In the genomic region with DNA sequence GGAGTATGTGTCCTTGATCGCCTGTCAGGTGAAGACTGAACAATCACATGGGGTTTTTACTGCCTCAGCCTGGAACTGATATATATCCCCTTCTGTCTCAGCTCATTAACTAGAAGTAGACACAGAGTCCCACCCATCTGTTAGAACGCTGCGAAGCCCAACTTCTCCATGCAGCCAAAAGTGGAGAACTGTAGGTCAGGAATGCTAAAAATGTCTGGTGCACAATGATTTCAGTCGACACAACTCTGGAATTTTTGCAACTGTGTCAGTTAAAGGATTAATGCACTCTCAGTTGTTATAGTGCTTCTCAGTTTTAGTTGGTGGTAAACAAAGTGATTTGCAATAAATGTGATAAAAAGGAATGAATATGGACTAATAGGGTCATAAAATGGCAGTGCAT, we compare ENCODE assay signal across 19 cellular contexts.
DNase-seq lines count a peak whose midpoint lies in the region; ATAC-seq and TF ChIP-seq lines count a peak whose summit lies in the region.
"Had no signal": no experiment of that assay in that cellular context is flagged by ENCODE, and none has a peak within 500 bp of the region (broad histone marks: within the 10 kb centered on the region; RNA-seq: fewer than 3 reads in every experiment).

No MANE protein-coding gene starts in this region.

- H3K9me3 Mint-ChIP-seq in activated CD4-positive, alpha-beta T cell treated with anti-CD3 and anti-CD28 coated beads for 36 hours (ENCODE audit: low read depth) = peaks cover 4% of the 10 kb centered on the region
- no peaks in the 10 kb centered on the region for H3K9me3 Mint-ChIP-seq in activated T-helper 17 cell treated with anti-CD3 and anti-CD28 coated beads, Interleukin-2, amount 50 U/mL, for 72 hours
- H3K9me3 Mint-ChIP-seq: activated B cell treated with CpG ODN at 0.5 μM for 24 hours, naive B cell had no signal

- no peaks in the 10 kb centered on the region for H3K27me3 Mint-ChIP-seq in activated CD4-positive, alpha-beta T cell treated with anti-CD3 and anti-CD28 coated beads for 36 hours
- H3K27me3 Mint-ChIP-seq in activated T-helper 17 cell treated with anti-CD3 and anti-CD28 coated beads, Interleukin-2, amount 50 U/mL, for 72 hours = no peaks in the 10 kb centered on the region
- H3K27me3 Mint-ChIP-seq: activated B cell treated with CpG ODN at 0.5 μM for 24 hours; activated naive CD8-positive, alpha-beta T cell; naive B cell had no signal

- peak overlapping the region; percentile 5 for H3K27ac Mint-ChIP-seq in activated CD4-positive, alpha-beta T cell treated with anti-CD3 and anti-CD28 coated beads for 36 hours
- no peak overlapping the region for H3K27ac Mint-ChIP-seq in activated T-helper 17 cell treated with anti-CD3 and anti-CD28 coated beads, Interleukin-2, amount 50 U/mL, for 72 hours
- H3K27ac Mint-ChIP-seq: activated B cell treated with CpG ODN at 0.5 μM for 24 hours; activated naive CD8-positive, alpha-beta T cell; naive B cell had no signal

- DNase-seq in activated CD4-positive, alpha-beta T cell treated with anti-CD3 and anti-CD28 coated beads for 36 hours = no peak
- no peak for DNase-seq in activated CD4-positive, alpha-beta T cell treated with anti-CD3 and anti-CD28 coated beads, Interleukin-2, amount 50 U/mL, for 48 hours
- peak; percentile 47 for DNase-seq in fibroblast of villous mesenchyme (ENCODE audit: low read depth)
- peak; percentile 92 for DNase-seq in retinal pigment epithelial cell (ENCODE audit: low read depth)
- no peak for DNase-seq in hepatic stellate cell (ENCODE audit: low spot score)
- DNase-seq: activated B cell treated with CpG ODN at 0.5 μM for 24 hours, cerebellar nuclear complex, heart left ventricle, left cardiac atrium, naive B cell, NCI-H187, NCI-H526, Peyer's patch, substantia nigra had no signal

- H3K4me3 ChIP-seq in fibroblast of villous mesenchyme (ENCODE audit: low read depth, low read length) (no peak overlapping the region), retinal pigment epithelial cell (ENCODE audit: low read length) (no peak overlapping the region)
- H3K4me3 ChIP-seq: A549, heart left ventricle, Peyer's patch had no signal

- H3K36me3 Mint-ChIP-seq in activated CD4-positive, alpha-beta T cell treated with anti-CD3 and anti-CD28 coated beads for 36 hours (ENCODE audit: low read depth) = peaks cover 15% of the 10 kb centered on the region
- no peaks in the 10 kb centered on the region for H3K36me3 Mint-ChIP-seq in activated T-helper 17 cell treated with anti-CD3 and anti-CD28 coated beads, Interleukin-2, amount 50 U/mL, for 72 hours (ENCODE audit: low read depth)
- H3K36me3 Mint-ChIP-seq: naive B cell had no signal

- no peak overlapping the region for H3K4me3 Mint-ChIP-seq in activated CD4-positive, alpha-beta T cell treated with anti-CD3 and anti-CD28 coated beads for 36 hours
- peak overlapping the region; percentile 83 for H3K4me3 Mint-ChIP-seq in activated T-helper 17 cell treated with anti-CD3 and anti-CD28 coated beads, Interleukin-2, amount 50 U/mL, for 72 hours
- H3K4me3 Mint-ChIP-seq: activated B cell treated with CpG ODN at 0.5 μM for 24 hours; activated naive CD8-positive, alpha-beta T cell; naive B cell had no signal

- CTCF ChIA-PET in activated CD4-positive, alpha-beta T cell treated with anti-CD3 and anti-CD28 coated beads for 36 hours (lab: Charles Lee) = no interaction called here

- POLR2A ChIA-PET in activated CD4-positive, alpha-beta T cell treated with anti-CD3 and anti-CD28 coated beads for 36 hours (lab: Charles Lee) = interaction anchor here (0.5 to 1.4 kb wide), 4 partner anchors 142 to 478 kb away, joined by 3 to 4 read pairs (median 4); no protein-coding TSS in a partner anchor

- no peak for ATAC-seq in activated CD4-positive, alpha-beta T cell treated with anti-CD3 and anti-CD28 coated beads for 36 hours
- no peak for ATAC-seq in activated T-helper 17 cell treated with anti-CD3 and anti-CD28 coated beads, Interleukin-2, amount 50 U/mL, for 72 hours (replicated peaks)
- ATAC-seq in GM18502 (IDR thresholded peaks at IDR 0.05; ENCODE audit: poor library complexity, unreplicated experiment) = no peak
- no peak for ATAC-seq in GM21447 (IDR thresholded peaks at IDR 0.05; ENCODE audit: unreplicated experiment)
- ATAC-seq: A549, heart left ventricle, left cardiac atrium had no signal

- intact Hi-C loops in activated CD4-positive, alpha-beta T cell treated with anti-CD3 and anti-CD28 coated beads for 36 hours (cut with DNase I, micrococcal nuclease) = no loop called here

- no peak for TF ChIP-seq CTCF in fibroblast of villous mesenchyme (IDR thresholded peaks at IDR 0.05; ENCODE audit: insufficient read depth, low read depth, low read length)
- TF ChIP-seq CTCF in retinal pigment epithelial cell (conservative IDR thresholded peaks at IDR 0.05; ENCODE audit: low read depth, low read length) = no peak

- peaks cover 77% of the 10 kb centered on the region for H3K4me1 Mint-ChIP-seq in activated CD4-positive, alpha-beta T cell treated with anti-CD3 and anti-CD28 coated beads for 36 hours
- H3K4me1 Mint-ChIP-seq in activated T-helper 17 cell treated with anti-CD3 and anti-CD28 coated beads, Interleukin-2, amount 50 U/mL, for 72 hours = peaks cover 41% of the 10 kb centered on the region
- H3K4me1 Mint-ChIP-seq: activated B cell treated with CpG ODN at 0.5 μM for 24 hours, naive B cell had no signal

Comparison
In these comparisons a context has a peak if more than half of its experiments do, and no peak if none do; other contexts are left out.
1. DNase-seq: peak in fibroblast of villous mesenchyme (single experiment) and retinal pigment epithelial cell (single experiment); none in activated CD4-positive, alpha-beta T cell treated with anti-CD3 and anti-CD28 coated beads for 36 hours (single experiment), activated CD4-positive, alpha-beta T cell treated with anti-CD3 and anti-CD28 coated beads, Interleukin-2, amount 50 U/mL, for 48 hours (0 of 2) and hepatic stellate cell (single experiment).